In the genomic region with DNA sequence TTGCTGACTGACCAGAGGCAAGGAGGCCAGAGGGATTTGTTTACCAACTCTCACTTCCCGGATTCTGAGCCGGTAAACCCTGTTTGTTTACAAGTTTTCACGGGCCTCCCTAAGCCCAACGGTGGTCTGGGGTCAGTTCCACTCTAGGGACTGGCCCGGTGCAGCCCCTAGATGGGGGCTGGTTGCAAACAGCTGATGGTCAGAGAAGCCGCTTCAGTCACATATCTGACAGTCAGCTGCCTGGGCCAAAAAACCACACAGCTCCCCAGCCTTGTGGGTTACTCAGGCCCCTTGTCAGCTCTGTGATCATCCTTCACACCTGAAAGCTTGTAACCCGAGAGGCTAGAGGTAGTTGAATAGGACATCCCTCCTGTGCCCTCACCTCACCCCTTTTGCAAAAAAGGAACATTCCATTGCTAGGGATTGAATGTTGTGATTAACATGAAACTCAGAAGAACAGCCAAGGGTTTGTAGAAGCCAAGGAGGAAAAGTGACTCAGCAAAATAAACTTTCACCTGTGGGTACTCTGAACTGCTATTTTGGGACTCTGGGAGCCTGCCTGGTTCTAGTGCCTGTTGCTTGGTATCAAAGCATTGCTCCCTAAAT, we compare ENCODE assay signal across 11 cellular contexts. TPM values are rescaled to one million over a fixed set of nuclear protein-coding genes. Genes with fewer than 3 reads are reported as not detected.
DNase-seq lines count a peak whose midpoint lies in the region; ATAC-seq and TF ChIP-seq lines count a peak whose summit lies in the region.
"Had no signal": no experiment of that assay in that cellular context is flagged by ENCODE, and none has a peak within 500 bp of the region (broad histone marks: within the 10 kb centered on the region; RNA-seq: fewer than 3 reads in every experiment).

No MANE protein-coding gene starts in this region.

- H3K9me3 ChIP-seq in HUES64 (ENCODE audit: insufficient read depth, low read depth, low read length) (no peaks in the 10 kb centered on the region), lower lobe of right lung (no peaks in the 10 kb centered on the region)
- H3K9me3 ChIP-seq: upper lobe of left lung had no signal

- H3K9ac ChIP-seq in HUES64 (ENCODE audit: low read depth, low read length): peak overlapping the region; percentile 43

- peaks cover 26% of the 10 kb centered on the region for H3K4me1 ChIP-seq in HUES64 (ENCODE audit: insufficient read depth, low read length)
- peaks cover 1% of the 10 kb centered on the region for H3K4me1 ChIP-seq in lower lobe of right lung

- ATAC-seq in lower lobe of right lung (peak; percentile 70 to 81), HG03378 (IDR thresholded peaks at IDR 0.05; ENCODE audit: unreplicated experiment) (no peak), GM21717 (IDR thresholded peaks at IDR 0.05; ENCODE audit: unreplicated experiment) (no peak)

- H3K27ac ChIP-seq in HUES64 (ENCODE audit: low read depth, low read length): peak overlapping the region; percentile 90; the same call in 1 of the 2 replicates
- H3K27ac ChIP-seq in lower lobe of right lung: no peak overlapping the region
- H3K27ac ChIP-seq: coronary artery had no signal

- TF ChIP-seq CTCF in choroid plexus epithelial cell (conservative IDR thresholded peaks at IDR 0.05; ENCODE audit: low read depth, low read length): no peak
- TF ChIP-seq CTCF in lower lobe of right lung (IDR thresholded peaks at IDR 0.05): no peak

- 31% methylated on average over 7 of the region's 7 CpGs for WGBS in HUES64

- no peaks in the 10 kb centered on the region for H3K36me3 ChIP-seq in HUES64 (ENCODE audit: insufficient read depth, low read length)
- H3K36me3 ChIP-seq in lower lobe of right lung: no peaks in the 10 kb centered on the region
- H3K36me3 ChIP-seq: upper lobe of left lung had no signal

- H3K27me3 ChIP-seq in HUES64 (ENCODE audit: insufficient read depth, low read length): no peaks in the 10 kb centered on the region
- H3K27me3 ChIP-seq in lower lobe of right lung (ENCODE audit: low read depth): no peaks in the 10 kb centered on the region
- H3K27me3 ChIP-seq: upper lobe of left lung had no signal

- peak; percentile 65 for DNase-seq in DMS53 (lab: John Stamatoyannopoulos, UW)
- peak; percentile 41 for DNase-seq in choroid plexus epithelial cell (ENCODE audit: low read depth)
- DNase-seq in lower lobe of right lung: no peak
- no peak for DNase-seq in activated naive CD4-positive, alpha-beta T cell treated with anti-CD3 and anti-CD28 coated beads, Interleukin-2, amount 50 U/mL, for 16 hours
- DNase-seq in GOT3 (lab: John Stamatoyannopoulos, UW): no peak
- DNase-seq: COR-L47, upper lobe of left lung had no signal

- intact Hi-C loops in lower lobe of right lung (cut with DNase I): no loop called here

- peak overlapping the region; percentile 8; the same call in 1 of the 2 replicates for H3K4me3 ChIP-seq in HUES64 (ENCODE audit: low read length)
- H3K4me3 ChIP-seq in choroid plexus epithelial cell (ENCODE audit: low read depth, low read length): no peak overlapping the region
- no peak overlapping the region for H3K4me3 ChIP-seq in lower lobe of right lung
- H3K4me3 ChIP-seq: coronary artery, upper lobe of left lung had no signal

RNA-seq across cellular contexts. Expression of gene SAR1B, which starts 40.4 kb away (rescaled TPM):
- 20.5 TPM for polyA plus RNA-seq in HUES64 (2013, experiment 1 of 2)
- 21.2 TPM for polyA plus RNA-seq in HUES64 (2013, experiment 2 of 2)
- total RNA-seq in lower lobe of right lung: 60.0 TPM

RNA-seq across cellular contexts. Expression of gene SEC24A, which starts 56.3 kb away (rescaled TPM):
- polyA plus RNA-seq in HUES64 (2013, experiment 1 of 2): 18.6 TPM
- polyA plus RNA-seq in HUES64 (2013, experiment 2 of 2): 16.3 TPM
- 22.0 TPM for total RNA-seq in lower lobe of right lung

Comparison
In these comparisons a context has a peak if more than half of its experiments do, and no peak if none do; other contexts are left out.
1. DNase-seq: peak in DMS53 (single experiment) and choroid plexus epithelial cell (single experiment); none in lower lobe of right lung (single experiment), activated naive CD4-positive, alpha-beta T cell treated with anti-CD3 and anti-CD28 coated beads, Interleukin-2, amount 50 U/mL, for 16 hours (single experiment) and GOT3 (single experiment).
2. ATAC-seq: peak in lower lobe of right lung (2 of 2); none in HG03378 (single experiment) and GM21717 (single experiment).